18 cellular contexts compared by ENCODE assay signal in the genomic region with DNA sequence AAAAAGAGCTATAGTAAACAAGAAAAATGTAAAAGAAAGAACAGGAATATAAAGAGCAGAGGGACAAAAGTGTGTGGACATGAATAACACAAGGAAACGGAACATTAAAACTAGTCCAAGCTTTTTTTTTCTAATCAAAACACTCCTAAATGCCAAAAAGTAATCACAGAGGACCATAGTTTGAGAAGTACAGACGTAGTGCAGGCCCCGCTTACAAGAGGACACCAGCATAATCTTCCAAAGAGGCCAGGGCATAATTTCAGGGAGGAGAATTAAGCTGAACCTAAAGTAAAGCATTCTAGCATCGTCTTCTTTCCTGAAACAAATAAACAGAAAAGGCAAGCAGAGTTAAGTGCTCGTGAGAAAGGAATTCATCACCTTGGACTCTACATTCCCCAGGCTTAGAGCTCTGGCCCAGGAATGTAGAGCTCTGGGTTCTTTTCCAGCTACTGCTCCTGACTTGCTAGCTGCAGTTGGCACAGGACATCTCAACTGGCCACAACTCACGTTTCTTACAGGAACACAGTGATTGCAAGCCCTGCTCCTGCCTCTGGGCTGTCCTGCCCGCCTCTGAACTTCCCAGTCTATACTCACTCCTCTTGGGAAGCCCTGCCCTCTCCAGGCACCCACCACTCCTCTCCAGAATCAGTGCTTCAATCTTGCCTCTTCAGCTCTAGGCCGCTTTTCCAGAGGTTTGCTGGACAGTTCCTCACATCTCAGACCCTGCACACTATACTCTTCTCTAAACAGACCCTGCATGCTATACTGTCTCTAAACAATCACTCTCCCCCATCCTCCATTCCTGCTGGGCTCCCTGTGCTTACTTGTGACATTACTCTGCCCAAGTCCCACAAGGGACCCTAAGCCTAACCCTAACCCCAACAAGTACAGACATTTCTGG. TPM values are rescaled to one million over a fixed set of nuclear protein-coding genes. Genes with fewer than 3 reads are reported as not detected.
DNase-seq lines count a peak whose midpoint lies in the region; ATAC-seq, FAIRE-seq and TF ChIP-seq lines count a peak whose summit lies in the region.
"Had no signal": no experiment of that assay in that cellular context is flagged by ENCODE, and none has a peak within 500 bp of the region (broad histone marks: within the 10 kb centered on the region; RNA-seq: fewer than 3 reads in every experiment).

No MANE protein-coding gene starts in this region.

- CTCF ChIA-PET in A549 (lab: Yijun Ruan, JAX) = interaction anchor here (1.1 to 1.5 kb wide), 3 partner anchors 12 to 79 kb away, joined by 3 to 5 read pairs (median 4); no protein-coding TSS in a partner anchor
- CTCF ChIA-PET in Panc1 (lab: Charles Lee) = no interaction called here

- no peak for FAIRE-seq in A549 (lab: Jason Lieb, UNC)
- FAIRE-seq: HTR-8/SVneo had no signal

- H3K4me3 ChIP-seq in A549 (no peak overlapping the region), Panc1 (ENCODE audit: low read depth in 2 of 2, low read length in 2 of 2) (no peak overlapping the region), fibroblast of pulmonary artery (replicated peaks; ENCODE audit: low read depth, low read length) (no peak overlapping the region), lung (no peak overlapping the region)

- POLR2A ChIA-PET in A549 (lab: Yijun Ruan, JAX) (no interaction called here), Panc1 (lab: Charles Lee) (no interaction called here)

- H3K27me3 ChIP-seq in Panc1 (ENCODE audit: control insufficient read depth, insufficient read depth, low read length) = peaks cover 7% of the 10 kb centered on the region
- no peaks in the 10 kb centered on the region for H3K27me3 ChIP-seq in lung (ENCODE audit: control insufficient read depth, insufficient read depth)

- TF ChIP-seq EP300 in A549 (IDR thresholded peaks at IDR 0.05) = no peak

- WGBS in A549 (ENCODE audit: missing lambda C conversion rate) = 48% methylated on average over 8 of the region's 8 CpGs
- 60 to 67% methylated on average over 8 of the region's 8 CpGs for WGBS in lung, 2 donors

- no peak for TF ChIP-seq POLR2A in A549 (IDR thresholded peaks at IDR 0.05; ENCODE audit: low read length)

- H3K4me1 ChIP-seq in A549 (no peaks in the 10 kb centered on the region), Panc1 (ENCODE audit: control insufficient read depth, insufficient read depth, low read length) (no peaks in the 10 kb centered on the region), lung (ENCODE audit: control insufficient read depth in 2 of 2, insufficient read depth in 2 of 2, low read length in 2 of 2) (peaks cover 2 to 6% of the 10 kb centered on the region in 2 donors)

- in situ Hi-C loops in Panc1 (cut with HindIII; ENCODE audit: low pct_unique_long_range_greater_than_20kb, low sequenced_read_pairs) = no loop called here

- H3K27ac ChIP-seq in A549 (no peak overlapping the region), Panc1 (ENCODE audit: low read length) (no peak overlapping the region), lung (ENCODE audit: low read depth in 1 of 2, low read length in 1 of 2) (no peak overlapping the region)

- TF ChIP-seq CTCF in A549 (IDR thresholded peaks at IDR 0.05) = no peak
- no peak for TF ChIP-seq CTCF in Panc1 (IDR thresholded peaks at IDR 0.05)
- no peak for TF ChIP-seq CTCF in fibroblast of pulmonary artery (IDR thresholded peaks at IDR 0.05; ENCODE audit: low read length, missing control alignments)
- TF ChIP-seq CTCF in lung (IDR thresholded peaks at IDR 0.05; ENCODE audit: control extremely low read depth, extremely low read depth) = no peak

- TF ChIP-seq RAD21 in A549 (conservative IDR thresholded peaks at IDR 0.05 in 1 of 2, IDR thresholded peaks at IDR 0.05 in 1 of 2) = no peak

- H3K9me3 ChIP-seq in A549 (no peaks in the 10 kb centered on the region), Panc1 (ENCODE audit: control insufficient read depth, insufficient read depth, low read depth, low read length) (no peaks in the 10 kb centered on the region), lung (ENCODE audit: control insufficient read depth in 2 of 2, insufficient read depth in 1 of 2, low read length in 1 of 2) (no peaks in the 10 kb centered on the region)

- no peak overlapping the region for H3K4me2 ChIP-seq in A549

- BruUV-seq in Panc1 (replicated peaks; lab: Mats Ljungman, UMichigan) = no TSS peak

- intact Hi-C loops in Panc1 (cut with micrococcal nuclease; ENCODE audit: unreplicated experiment) = no loop called here

- H3K36me3 ChIP-seq in Panc1 (ENCODE audit: control insufficient read depth, insufficient read depth, low read length) (no peaks in the 10 kb centered on the region), lung (ENCODE audit: control insufficient read depth in 2 of 2, insufficient read depth in 2 of 2, low read length in 2 of 2) (no peaks in the 10 kb centered on the region)

- DNase-seq in A549 (ENCODE audit: low read depth in 1 of 2, low spot score in 1 of 2) (no peak), Panc1 (ENCODE audit: low read depth, low spot score) (no peak), fibroblast of pulmonary artery (ENCODE audit: low read depth) (peak; percentile 10), lung (ENCODE audit: low spot score) (no peak), NCI-H2081 (lab: John Stamatoyannopoulos, UW) (no peak), NCI-H2171 treated with DMSO at 0.1 percent for 48 hours (lab: John Stamatoyannopoulos, UW) (no peak), NCI-H226 (no peak)
- DNase-seq: dermis blood vessel endothelial cell; DND-41; GOT3; NCI-H1417 treated with DMSO at 0.1 percent for 48 hours; NCI-H774; nucleus accumbens; SHP77 treated with DMSO at 0.1 percent for 48 hours; stimulated activated CD8-positive, alpha-beta memory T cell treated with anti-CD3 and anti-CD28 coated beads, Interleukin-4, amount 100 ng/mL, for 48 hours had no signal

- ATAC-seq in A549 (peak; percentile 48 to 61; a peak in 4 of 6 replicates), Panc1 (0 out of 2 replicates have a peak, but pooled peaks have one; percentile 48), lung (ENCODE audit: insufficient read depth, low FRiP score) (peak; percentile 20), HG03457 (IDR thresholded peaks at IDR 0.05; ENCODE audit: unreplicated experiment) (no peak)
- ATAC-seq: left lobe of liver had no signal

TF ChIP-seq in A549, 52 proteins besides CTCF, POLR2A, EP300 and RAD21:
- TF ChIP-seq, protein P1, sequence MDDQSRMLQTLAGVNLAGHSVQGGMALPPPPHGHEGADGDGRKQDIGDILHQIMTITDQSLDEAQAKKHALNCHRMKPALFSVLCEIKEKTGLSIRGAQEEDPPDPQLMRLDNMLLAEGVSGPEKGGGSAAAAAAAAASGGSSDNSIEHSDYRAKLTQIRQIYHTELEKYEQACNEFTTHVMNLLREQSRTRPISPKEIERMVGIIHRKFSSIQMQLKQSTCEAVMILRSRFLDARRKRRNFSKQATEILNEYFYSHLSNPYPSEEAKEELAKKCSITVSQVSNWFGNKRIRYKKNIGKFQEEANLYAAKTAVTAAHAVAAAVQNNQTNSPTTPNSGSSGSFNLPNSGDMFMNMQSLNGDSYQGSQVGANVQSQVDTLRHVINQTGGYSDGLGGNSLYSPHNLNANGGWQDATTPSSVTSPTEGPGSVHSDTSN (IDR thresholded peaks at IDR 0.05) = no peak
- no peak for TF ChIP-seq CHD4 (IDR thresholded peaks at IDR 0.05; ENCODE audit: borderline replicate concordance)
- no peak for TF ChIP-seq ZNF302 (CRISPR knock-in tag; IDR thresholded peaks at IDR 0.05)
- TF ChIP-seq HOXB13 (CRISPR knock-in tag; IDR thresholded peaks at IDR 0.05; ENCODE audit: low read depth) = no peak
- no peak for TF ChIP-seq KDM1A (IDR thresholded peaks at IDR 0.05; ENCODE audit: low read depth)
- no peak for TF ChIP-seq KDM5A (IDR thresholded peaks at IDR 0.05)
- no peak for TF ChIP-seq NR3C1 (IDR thresholded peaks at IDR 0.05)
- TF ChIP-seq, protein P2, sequence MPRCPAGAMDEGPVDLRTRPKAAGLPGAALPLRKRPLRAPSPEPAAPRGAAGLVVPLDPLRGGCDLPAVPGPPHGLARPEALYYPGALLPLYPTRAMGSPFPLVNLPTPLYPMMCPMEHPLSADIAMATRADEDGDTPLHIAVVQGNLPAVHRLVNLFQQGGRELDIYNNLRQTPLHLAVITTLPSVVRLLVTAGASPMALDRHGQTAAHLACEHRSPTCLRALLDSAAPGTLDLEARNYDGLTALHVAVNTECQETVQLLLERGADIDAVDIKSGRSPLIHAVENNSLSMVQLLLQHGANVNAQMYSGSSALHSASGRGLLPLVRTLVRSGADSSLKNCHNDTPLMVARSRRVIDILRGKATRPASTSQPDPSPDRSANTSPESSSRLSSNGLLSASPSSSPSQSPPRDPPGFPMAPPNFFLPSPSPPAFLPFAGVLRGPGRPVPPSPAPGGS (IDR thresholded peaks at IDR 0.05) = no peak
- TF ChIP-seq MAZ (IDR thresholded peaks at IDR 0.05; ENCODE audit: borderline replicate concordance, low read depth, low read length) = no peak
- TF ChIP-seq FOSL2 (IDR thresholded peaks at IDR 0.05) = no peak
- TF ChIP-seq FOSL2 (CRISPR knock-in tag; IDR thresholded peaks at IDR 0.05) = no peak

RNA-seq across cellular contexts. Expression of gene RGS8, which starts 9.8 kb away (rescaled TPM):
- not detected in 2 replicates for polyA plus RNA-seq in A549 (2011; rRNA removed)
- not detected in 2 replicates for polyA plus RNA-seq in A549 (2012; cell fraction: cytosol; rRNA removed)
- not detected in 2 replicates for polyA plus RNA-seq in A549 (2012; cell fraction: nucleus; rRNA removed)
- polyA plus RNA-seq in A549 (2017; fragmentation: RNase III; extraction: RNeasy Plus Mini Kit Qiagen cat#74134 plus additional on column Dnase treatment) = not detected in 3 replicates
- not detected in 2 replicates for polyA minus RNA-seq in A549 (2011; rRNA and poly(A)+ RNA removed)
- total RNA-seq in Panc1 (2021; ENCODE audit: unreplicated experiment) = not detected
- polyA plus RNA-seq in Panc1 (2012; ENCODE audit: insufficient read length) = not detected
- total RNA-seq in lung = under 1 TPM in 1 of 2 donors, not detected in 1; 0.03 TPM
- polyA plus RNA-seq in lung = under 1 TPM; 0.02 TPM
- total RNA-seq: dermis blood vessel endothelial cell, left lobe of liver had no signal
